ENCODE assay signal across 19 cellular contexts in the genomic region with DNA sequence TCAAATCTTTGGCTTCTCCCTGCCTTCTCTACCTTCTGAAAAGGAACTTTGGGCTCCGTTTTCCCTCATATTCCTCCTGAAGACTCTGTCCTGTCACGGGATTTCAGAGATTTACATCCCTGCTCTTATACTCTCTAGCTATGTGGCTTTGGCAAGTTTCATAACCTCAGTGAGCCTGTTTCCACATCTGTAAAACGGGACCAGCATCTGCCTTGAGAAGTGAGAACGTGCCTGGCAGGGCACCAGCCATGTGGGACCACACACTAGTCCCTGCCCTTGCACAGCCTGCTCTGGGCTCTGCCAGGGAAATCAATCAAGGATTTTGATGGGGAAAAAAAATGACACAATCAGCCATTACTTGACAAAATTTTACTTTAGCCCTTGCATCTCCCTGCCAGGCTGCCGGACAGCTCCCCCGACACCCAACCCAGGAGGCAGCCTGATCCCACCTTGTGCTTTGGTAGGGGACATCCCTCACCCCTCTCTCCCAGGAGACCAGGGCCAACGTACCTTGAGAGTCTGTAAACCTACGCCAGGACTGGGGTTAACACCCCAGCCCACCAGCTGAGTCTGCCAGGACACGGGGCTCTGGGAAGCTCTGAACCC. TPM values are rescaled to one million over a fixed set of nuclear protein-coding genes. Genes with fewer than 3 reads are reported as not detected.
DNase-seq lines count a peak whose midpoint lies in the region; ATAC-seq and TF ChIP-seq lines count a peak whose summit lies in the region.
"Had no signal": no experiment of that assay in that cellular context is flagged by ENCODE, and none has a peak within 500 bp of the region (broad histone marks: within the 10 kb centered on the region; RNA-seq: fewer than 3 reads in every experiment).

No MANE protein-coding gene starts in this region.

- H2BK120ac ChIP-seq in H9 (ENCODE audit: low read depth, low read length, poor library complexity, severe bottlenecking) = no peak overlapping the region

- H2BK20ac ChIP-seq in H9 (ENCODE audit: low read depth, low read length, poor library complexity, severe bottlenecking) = no peak overlapping the region

- H3K4ac ChIP-seq in H9 (ENCODE audit: low read depth, low read length) = no peak overlapping the region

- H3K4me3 ChIP-seq in spleen = peak overlapping the region in 1 of 8 donors; percentile 24
- H3K4me3 ChIP-seq in SJCRH30 = no peak overlapping the region
- no peak overlapping the region for H3K4me3 ChIP-seq in right atrium auricular region
- H3K4me3 ChIP-seq: ascending aorta, transverse colon had no signal

- DNase-seq in H9 (no peak), activated B cell treated with CpG ODN at 0.5 μM for 24 hours (no peak), glutamatergic neuron (no peak), spleen (no peak), SJCRH30 (no peak), right atrium auricular region (ENCODE audit: low spot score) (no peak)
- no peak for DNase-seq in activated CD4-positive, CD25-positive, alpha-beta regulatory T cell treated with anti-CD3 and anti-CD28 coated beads, Interleukin-2, amount 50 U/mL, for 72 hours
- DNase-seq: activated naive CD4-positive, alpha-beta T cell treated with anti-CD3 and anti-CD28 coated beads, Interleukin-2, amount 50 U/mL, for 16 hours; activated T-cell treated with anti-CD3 and anti-CD28 coated beads, Interleukin-2, amount 50 U/mL, for 4 hours; CD4-positive, CD25-positive, alpha-beta regulatory T cell; dermis blood vessel endothelial cell; transverse colon had no signal

- H3K27ac ChIP-seq in H9 (ENCODE audit: insufficient read length, low read depth, low read length) = no peak overlapping the region
- peak overlapping the region in 6 of 8 donors; percentile 35 to 77 (median 68) for H3K27ac ChIP-seq in spleen
- H3K27ac ChIP-seq in SJCRH30 = no peak overlapping the region
- no peak overlapping the region for H3K27ac ChIP-seq in right atrium auricular region
- H3K27ac ChIP-seq: ascending aorta, transverse colon had no signal

- TF ChIP-seq CTCF in H9 (conservative IDR thresholded peaks at IDR 0.05) = no peak
- no peak for TF ChIP-seq CTCF in activated B cell treated with CpG ODN at 0.5 μM for 24 hours (IDR thresholded peaks at IDR 0.05)
- no peak for TF ChIP-seq CTCF in glutamatergic neuron (IDR thresholded peaks at IDR 0.05; ENCODE audit: partially characterized antibody, unreplicated experiment)
- no peak for TF ChIP-seq CTCF in spleen (IDR thresholded peaks at IDR 0.05 in 8 of 11, conservative IDR thresholded peaks at IDR 0.05 in 3 of 11)
- no peak for TF ChIP-seq CTCF in right atrium auricular region (IDR thresholded peaks at IDR 0.05)

- no peak overlapping the region for H3K23ac ChIP-seq in H9 (ENCODE audit: insufficient read length, low read depth, low read length)

- H3K9me3 Mint-ChIP-seq in H9 (no peaks in the 10 kb centered on the region), activated B cell treated with CpG ODN at 0.5 μM for 24 hours (no peaks in the 10 kb centered on the region), glutamatergic neuron (ENCODE audit: unreplicated experiment) (peaks cover 6% of the 10 kb centered on the region)
- H3K9me3 Mint-ChIP-seq: activated CD4-positive, alpha-beta T cell treated with anti-CD3 and anti-CD28 coated beads, Interleukin-2, amount 10 ng/mL, durations not matched to agents 24 days and 14 days; activated T-cell treated with anti-CD3 and anti-CD28 coated beads, Interleukin-2, amount 50 U/mL, for 4 hours; CD4-positive, CD25-positive, alpha-beta regulatory T cell; central memory CD8-positive, alpha-beta T cell; naive thymus-derived CD4-positive, alpha-beta T cell; T-helper 2 cell treated with Interferon-gamma antibody and Interleukin-4, amounts not matched to agents 5 μg/mL and 100 μg/mL, for 36 hours had no signal

- H2AK5ac ChIP-seq in H9 (ENCODE audit: insufficient read length, low read length) = no peak overlapping the region

- H3K36me3 Mint-ChIP-seq in H9 (ENCODE audit: insufficient read depth in 1 of 3, low read depth in 3 of 3) (peaks cover 0 to 5% (median 2%) of the 10 kb centered on the region in 3 experiments; a peak in 4 of 7 replicates), activated B cell treated with CpG ODN at 0.5 μM for 24 hours (ENCODE audit: low read depth) (peaks cover 6% of the 10 kb centered on the region), glutamatergic neuron (ENCODE audit: unreplicated experiment) (no peaks in the 10 kb centered on the region)

- no peak overlapping the region for H3K56ac ChIP-seq in H9 (ENCODE audit: insufficient read length, low read depth, low read length)

- peaks cover 0 to 13% of the 10 kb centered on the region in 2 experiments; a peak in 1 of 4 replicates for H3K4me1 Mint-ChIP-seq in H9
- peaks cover 71% of the 10 kb centered on the region for H3K4me1 Mint-ChIP-seq in activated B cell treated with CpG ODN at 0.5 μM for 24 hours
- peaks cover 20% of the 10 kb centered on the region for H3K4me1 Mint-ChIP-seq in glutamatergic neuron (ENCODE audit: low read depth, unreplicated experiment)

- no peak overlapping the region for H3K9ac ChIP-seq in H9 (ENCODE audit: extremely low read depth, insufficient read length, low read length)

- no peaks in the 10 kb centered on the region for H3K79me2 ChIP-seq in H9 (ENCODE audit: insufficient read depth, low read length)

- no peak overlapping the region for H3K14ac ChIP-seq in H9 (ENCODE audit: insufficient read depth, low read length)

- no peak overlapping the region for H2BK15ac ChIP-seq in H9 (ENCODE audit: low read depth, low read length)

- no peak overlapping the region for H3K18ac ChIP-seq in H9 (ENCODE audit: insufficient read length, low read depth, low read length)

- no CpG with 5 or more reads among the region's 9 CpGs for WGBS in H9 (ENCODE audit: extremely low coverage, insufficient read length, low lambda C conversion rate)
- WGBS in spleen, 5 donors = 54 to 70% (median 65%) methylated on average over 4 to 9 of the region's 9 CpGs

- no peak overlapping the region for H2BK12ac ChIP-seq in H9 (ENCODE audit: insufficient read length, low read depth, low read length)

- H3K4me1 ChIP-seq in H9 (ENCODE audit: insufficient read depth, low read length) (no peaks in the 10 kb centered on the region), spleen (peaks cover 18 to 82% (median 44%) of the 10 kb centered on the region in 6 donors), SJCRH30 (no peaks in the 10 kb centered on the region), right atrium auricular region (peaks cover 0 to 28% of the 10 kb centered on the region in 2 donors)
- H3K4me1 ChIP-seq: ascending aorta, transverse colon had no signal

- H3K79me1 ChIP-seq in H9 (ENCODE audit: insufficient read depth, low read depth, low read length, poor library complexity, severe bottlenecking) = no peaks in the 10 kb centered on the region

- no peak for ATAC-seq in activated B cell treated with CpG ODN at 0.5 μM for 24 hours (ENCODE audit: low read depth)
- ATAC-seq: left lobe of liver, Right ventricle myocardium inferior had no signal

- no peak overlapping the region for H2AFZ ChIP-seq in H9 (ENCODE audit: low read length)

- H4K5ac ChIP-seq in H9 (ENCODE audit: insufficient read length, low read depth, low read length) = no peak overlapping the region

- H3K36me3 ChIP-seq in spleen = peaks cover 0 to 36% (median 9%) of the 10 kb centered on the region in 6 donors
- no peaks in the 10 kb centered on the region for H3K36me3 ChIP-seq in SJCRH30
- H3K36me3 ChIP-seq in right atrium auricular region = peaks cover 4% of the 10 kb centered on the region
- H3K36me3 ChIP-seq: transverse colon had no signal

- no peak for TF ChIP-seq POLR2A in spleen (IDR thresholded peaks at IDR 0.05)

- peak overlapping the region in 2 of 3 experiments; percentile 27 to 82; a peak in 4 of 7 replicates for H3K27ac Mint-ChIP-seq in H9
- peak overlapping the region; percentile 79 for H3K27ac Mint-ChIP-seq in activated B cell treated with CpG ODN at 0.5 μM for 24 hours
- H3K27ac Mint-ChIP-seq in glutamatergic neuron (ENCODE audit: unreplicated experiment) = peak overlapping the region; percentile 40
- H3K27ac Mint-ChIP-seq: T-helper 2 cell treated with Interferon-gamma antibody and Interleukin-4, amounts not matched to agents 5 μg/mL and 100 μg/mL, for 36 hours had no signal

- H2BK5ac ChIP-seq in H9 (ENCODE audit: insufficient read length, low read length) = no peak overlapping the region

- no peaks in the 10 kb centered on the region for H3K9me3 ChIP-seq in H9 (ENCODE audit: control insufficient read depth, low read depth, low read length)
- no peaks in the 10 kb centered on the region for H3K9me3 ChIP-seq in spleen
- no peaks in the 10 kb centered on the region for H3K9me3 ChIP-seq in SJCRH30 (replicated peaks)
- H3K9me3 ChIP-seq in right atrium auricular region = no peaks in the 10 kb centered on the region
- H3K9me3 ChIP-seq: ascending aorta, transverse colon had no signal

- H3T11ph ChIP-seq in H9 (ENCODE audit: low read length) = no peak overlapping the region

- no peak overlapping the region for H3K4me3 Mint-ChIP-seq in H9
- H3K4me3 Mint-ChIP-seq in activated B cell treated with CpG ODN at 0.5 μM for 24 hours = peak overlapping the region; percentile 76
- peak overlapping the region; percentile 41 for H3K4me3 Mint-ChIP-seq in glutamatergic neuron (ENCODE audit: unreplicated experiment)
- H3K4me3 Mint-ChIP-seq: activated T-cell treated with anti-CD3 and anti-CD28 coated beads, Interleukin-2, amount 50 U/mL, for 4 hours; CD4-positive, CD25-positive, alpha-beta regulatory T cell; central memory CD8-positive, alpha-beta T cell had no signal

- H3K27me3 Mint-ChIP-seq in H9 (ENCODE audit: low read depth) (peaks cover 8% of the 10 kb centered on the region), activated B cell treated with CpG ODN at 0.5 μM for 24 hours (no peaks in the 10 kb centered on the region), glutamatergic neuron (ENCODE audit: unreplicated experiment) (peaks cover 18% of the 10 kb centered on the region)

- no peak overlapping the region for H4K91ac ChIP-seq in H9 (ENCODE audit: insufficient read length, low read depth, low read length)

- H3K27me3 ChIP-seq in H9 (ENCODE audit: insufficient read depth, low read length) = no peaks in the 10 kb centered on the region
- no peaks in the 10 kb centered on the region for H3K27me3 ChIP-seq in spleen (replicated peaks in 1 of 7)
- H3K27me3 ChIP-seq in SJCRH30 = no peaks in the 10 kb centered on the region
- no peaks in the 10 kb centered on the region for H3K27me3 ChIP-seq in right atrium auricular region
- H3K27me3 ChIP-seq: ascending aorta, transverse colon had no signal

- H3K23me2 ChIP-seq in H9 (ENCODE audit: insufficient read length, low read depth, low read length, poor library complexity, severe bottlenecking) = no peaks in the 10 kb centered on the region

- no peaks in the 10 kb centered on the region for H4K20me1 ChIP-seq in H9 (ENCODE audit: control insufficient read depth, insufficient read depth, insufficient read length)

- POLR2A ChIA-PET in activated B cell treated with CpG ODN at 0.5 μM for 24 hours (lab: Charles Lee) = no interaction called here

- no peak overlapping the region for H4K8ac ChIP-seq in H9 (replicated peaks; ENCODE audit: insufficient read length, low read depth, low read length)

- CTCF ChIA-PET in activated B cell treated with CpG ODN at 0.5 μM for 24 hours (lab: Charles Lee) = interaction anchor here (2.1 kb wide), 1 partner anchor 36 kb away, joined by 8 read pairs; no protein-coding TSS in a partner anchor

- intact Hi-C loops in activated B cell treated with CpG ODN at 0.5 μM for 24 hours (cut with micrococcal nuclease) (no loop called here), spleen (cut with DNase I; ENCODE audit: low total_unique reads) (no loop called here)

- H3K4me2 ChIP-seq in H9 (ENCODE audit: insufficient read depth, insufficient read length, low read length) = no peak overlapping the region

RNA-seq across cellular contexts. Expression of a gene that starts 8.5 kb away (rescaled TPM):
- 11.4 and 13.1 TPM in 2 replicates for total RNA-seq in H9 (2021)
- 1.6 and 2.0 TPM in 2 replicates for total RNA-seq in activated B cell treated with CpG ODN at 0.5 μM for 24 hours
- 33.2 TPM for total RNA-seq in glutamatergic neuron (ENCODE audit: unreplicated experiment)
- 10 to 100 TPM; 16.5 to 39.7 (median 26.4) TPM for total RNA-seq in spleen
- 10 to 100 TPM in 1 of 3 donors, 1 to 10 TPM in 2; 4.9 to 17.2 (median 7.7) TPM for polyA plus RNA-seq in spleen
- 4.0 and 4.2 TPM in 2 replicates for total RNA-seq in SJCRH30 (2014; rRNA removed; shearing (Covaris generic))
- total RNA-seq in right atrium auricular region = 10 to 100 TPM; 11.5 to 13.4 TPM

RNA-seq across cellular contexts. Expression of a gene that starts 45.3 kb away (rescaled TPM):
- 37.9 and 40.3 TPM in 2 replicates for total RNA-seq in H9 (2021)
- 46.7 and 50.7 TPM in 2 replicates for total RNA-seq in activated B cell treated with CpG ODN at 0.5 μM for 24 hours
- total RNA-seq in glutamatergic neuron (ENCODE audit: unreplicated experiment) = 18.1 TPM
- total RNA-seq in spleen = 100 to 1,000 TPM in 1 of 7 donors, 10 to 100 TPM in 6; 72.6 to 105 (median 88.3) TPM
- 10 to 100 TPM; 11.5 to 25.5 (median 12.0) TPM for polyA plus RNA-seq in spleen
- total RNA-seq in SJCRH30 (2014; rRNA removed; shearing (Covaris generic)) = 11.1 and 13.2 TPM in 2 replicates
- 10 to 100 TPM; 42.6 to 47.4 TPM for total RNA-seq in right atrium auricular region

Comparison
In these comparisons a context has a peak if more than half of its experiments do, and no peak if none do; other contexts are left out.
1. H3K27ac ChIP-seq: peak in spleen (6 of 8); none in H9 (single experiment), SJCRH30 (single experiment) and right atrium auricular region (0 of 2).
2. H3K4me3 Mint-ChIP-seq: peak in activated B cell treated with CpG ODN at 0.5 μM for 24 hours (single experiment) and glutamatergic neuron (single experiment); none in H9 (0 of 2).
3. Peak in every context shown above with its lines, with median percentiles within 50 percentile points of each other: H3K27ac Mint-ChIP-seq.